ENCODE assay signal across 9 cellular contexts in genomic region chr6:77740380-77740779, GRCh38.
DNase-seq lines count a peak whose midpoint lies in the region; ATAC-seq and TF ChIP-seq lines count a peak whose summit lies in the region.
"Had no signal": no experiment of that assay in that cellular context is flagged by ENCODE, and none has a peak within 500 bp of the region (broad histone marks: within the 10 kb centered on the region; RNA-seq: fewer than 3 reads in every experiment).

No MANE protein-coding gene starts in this region.

- CTCF ChIA-PET in A673 (lab: Charles Lee): no interaction called here

- H3K9me3 ChIP-seq in A673 (ENCODE audit: low read depth, low read length, poor library complexity, severe bottlenecking) (no peaks in the 10 kb centered on the region), RWPE2 (ENCODE audit: severe bottlenecking) (no peaks in the 10 kb centered on the region)
- H3K9me3 ChIP-seq: MG63 had no signal

- intact Hi-C loops in A673 (cut with micrococcal nuclease; ENCODE audit: unreplicated experiment): loop anchor here (2.0 kb wide), 1 partner anchor 1070 kb away; no protein-coding TSS in a partner anchor

- no peak overlapping the region for H3K27ac ChIP-seq in A673 (ENCODE audit: low read depth, low read length, poor library complexity, severe bottlenecking)
- no peak overlapping the region for H3K27ac ChIP-seq in RWPE2 (ENCODE audit: poor library complexity, severe bottlenecking)

- H3K4me1 ChIP-seq in A673 (ENCODE audit: insufficient read depth, low read length, poor library complexity, severe bottlenecking) (no peaks in the 10 kb centered on the region), RWPE2 (ENCODE audit: insufficient read depth, poor library complexity, severe bottlenecking) (no peaks in the 10 kb centered on the region)

- no peak overlapping the region for H3K4me3 ChIP-seq in A673 (ENCODE audit: low read depth, low read length, poor library complexity, severe bottlenecking)
- no peak overlapping the region for H3K4me3 ChIP-seq in RWPE2 (ENCODE audit: severe bottlenecking)
- H3K4me3 ChIP-seq: MG63 had no signal

- DNase-seq in A673 (ENCODE audit: low spot score): peak; percentile 9
- DNase-seq in RWPE2 (ENCODE audit: low spot score): no peak
- DNase-seq in foreskin melanocyte: peak; percentile 3
- DNase-seq in iPS-NIHi7 (ENCODE audit: extremely low spot score): no peak
- DNase-seq in stimulated activated CD4-positive, alpha-beta T cell treated with anti-CD3 and anti-CD28 coated beads, Interleukin-1b, Interleukin-23, amount 100 ng/mL, for 48 hours: no peak
- DNase-seq: MG63 had no signal

- H3K36me3 ChIP-seq in A673 (ENCODE audit: insufficient read depth, low read length, poor library complexity, severe bottlenecking) (no peaks in the 10 kb centered on the region), RWPE2 (ENCODE audit: low read depth) (no peaks in the 10 kb centered on the region)
- H3K36me3 ChIP-seq: MG63 had no signal

- peak; percentile 53 for ATAC-seq in GM19351 (IDR thresholded peaks at IDR 0.05; ENCODE audit: unreplicated experiment)
- ATAC-seq in RWPE2 (ENCODE audit: low read depth): no peak
- ATAC-seq in GM18858 (IDR thresholded peaks at IDR 0.05; ENCODE audit: unreplicated experiment): no peak
- no peak for ATAC-seq in HG03045 (IDR thresholded peaks at IDR 0.05; ENCODE audit: unreplicated experiment)

- H3K27me3 ChIP-seq in A673 (replicated peaks; ENCODE audit: insufficient read depth, low read depth, low read length, poor library complexity) (no peaks in the 10 kb centered on the region), RWPE2 (ENCODE audit: insufficient read depth, poor library complexity, severe bottlenecking) (no peaks in the 10 kb centered on the region)
- H3K27me3 ChIP-seq: MG63 had no signal

- no TSS peak for BruUV-seq in A673 (replicated peaks; lab: Mats Ljungman, UMichigan)

- POLR2A ChIA-PET in A673 (lab: Charles Lee; ENCODE audit: low non-redundant PET): no interaction called here

- TF ChIP-seq CTCF in A673 (conservative IDR thresholded peaks at IDR 0.05; ENCODE audit: low read depth, low read length): peak; percentile 46; the same call in 1 of the 2 replicates
- peak; percentile 61 for TF ChIP-seq CTCF in RWPE2 (IDR thresholded peaks at IDR 0.05; ENCODE audit: poor library complexity, severe bottlenecking)

Comparison
In these comparisons a context has a peak if more than half of its experiments do, and no peak if none do; other contexts are left out.
1. DNase-seq: peak in A673 (single experiment) and foreskin melanocyte (single experiment); none in RWPE2 (single experiment), iPS-NIHi7 (single experiment) and stimulated activated CD4-positive, alpha-beta T cell treated with anti-CD3 and anti-CD28 coated beads, Interleukin-1b, Interleukin-23, amount 100 ng/mL, for 48 hours (single experiment).